In the genomic region with DNA sequence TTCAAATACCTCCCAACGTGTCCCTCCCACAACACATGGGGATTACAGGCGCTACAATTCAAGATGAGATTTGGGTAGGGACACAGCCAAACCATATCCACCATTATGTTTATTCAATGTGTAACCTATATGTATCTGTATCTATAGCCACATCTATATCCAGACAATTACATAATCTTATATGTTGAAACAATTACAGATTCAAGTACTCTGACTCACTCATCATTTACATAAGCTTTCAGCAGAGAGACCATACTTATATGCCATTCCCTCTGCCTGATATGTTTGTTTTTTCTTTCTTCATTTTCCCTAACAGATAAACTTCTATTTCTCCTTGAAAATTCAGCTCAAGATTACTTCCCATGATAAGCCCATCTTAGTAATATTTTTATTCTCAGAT, we compare ENCODE assay signal across 26 cellular contexts.
"Had no signal": no experiment of that assay in that cellular context is flagged by ENCODE, and none has a peak within 500 bp of the region (broad histone marks: within the 10 kb centered on the region; RNA-seq: fewer than 3 reads in every experiment).

No MANE protein-coding gene starts in this region.

- H3K36me3 Mint-ChIP-seq: naive thymus-derived CD4-positive, alpha-beta T cell; neural progenitor cell; stimulated activated naive B cell treated with anti-CD40 and anti-IgM and Interleukin-4, amounts not matched to agents 10 μg/mL and 1 μg/mL and 100 μg/mL, for 72 hours had no signal

- H3K36me3 ChIP-seq: neural progenitor cell, right lobe of liver, thoracic aorta, upper lobe of right lung, uterus had no signal

- H3K27me3 ChIP-seq: dorsolateral prefrontal cortex, gastrocnemius medialis, neural progenitor cell, right lobe of liver, tibial nerve, upper lobe of right lung, uterus had no signal

- H3K4me3 ChIP-seq: dorsolateral prefrontal cortex, gastrocnemius medialis, lung, neural progenitor cell, right lobe of liver, thoracic aorta, tibial nerve, upper lobe of right lung, uterus had no signal

- H3K9ac ChIP-seq: neural progenitor cell, parathyroid adenoma had no signal

- DNase-seq: dorsolateral prefrontal cortex; effector CD4-positive, alpha-beta T cell; gastrocnemius medialis; head of caudate nucleus; kidney; mesendoderm; midbrain; naive thymus-derived CD4-positive, alpha-beta T cell; right lobe of liver; small intestine; stimulated activated CD4-positive, alpha-beta T cell treated with anti-CD3 and anti-CD28 coated beads, Interleukin-15, amount 100 ng/mL, for 24 hours; stimulated activated CD4-positive, alpha-beta T cell treated with anti-CD3 and anti-CD28 coated beads, Interleukin-2, amount 100 ng/mL, for 48 hours; stimulated activated naive B cell treated with anti-CD40 and anti-IgM and Interleukin-4, amounts not matched to agents 10 μg/mL and 1 μg/mL and 100 μg/mL, for 72 hours; upper lobe of right lung; uterus had no signal

- H3K27ac Mint-ChIP-seq: naive thymus-derived CD4-positive, alpha-beta T cell; nephron; neural progenitor cell; progenitor cell of endocrine pancreas; stimulated activated naive B cell treated with anti-CD40 and anti-IgM and Interleukin-4, amounts not matched to agents 10 μg/mL and 1 μg/mL and 100 μg/mL, for 72 hours; stimulated activated naive CD8-positive, alpha-beta T cell treated with anti-CD3 and anti-CD28 coated beads, Interleukin-15, Interleukin-2, amounts not matched to agents 100 ng/mL and 50 ng/mL, for 24 hours had no signal

- H3K9me3 ChIP-seq: gastrocnemius medialis, right lobe of liver, upper lobe of right lung, uterus had no signal

- H3K4me1 ChIP-seq: gastrocnemius medialis, neural progenitor cell, parathyroid adenoma, right lobe of liver, upper lobe of right lung, uterus had no signal

- H2AFZ ChIP-seq: neural progenitor cell, parathyroid adenoma had no signal

- H3K4me3 Mint-ChIP-seq: naive thymus-derived CD4-positive, alpha-beta T cell; nephron; neural progenitor cell; stimulated activated naive B cell treated with anti-CD40 and anti-IgM and Interleukin-4, amounts not matched to agents 10 μg/mL and 1 μg/mL and 100 μg/mL, for 72 hours; stimulated activated naive CD8-positive, alpha-beta T cell treated with anti-CD3 and anti-CD28 coated beads, Interleukin-15, Interleukin-2, amounts not matched to agents 100 ng/mL and 50 ng/mL, for 24 hours had no signal

- H3K27ac ChIP-seq: dorsolateral prefrontal cortex, epithelial cell of prostate, gastrocnemius medialis, neural progenitor cell, parathyroid adenoma, right lobe of liver, thoracic aorta, tibial nerve, upper lobe of right lung, uterus had no signal

- ATAC-seq: esophagus mucosa; gastrocnemius medialis; left lobe of liver; naive thymus-derived CD4-positive, alpha-beta T cell; right lobe of liver; stimulated activated naive B cell treated with anti-CD40 and anti-IgM and Interleukin-4, amounts not matched to agents 10 μg/mL and 1 μg/mL and 100 μg/mL, for 72 hours; upper lobe of right lung had no signal

- H3K4me1 Mint-ChIP-seq: naive thymus-derived CD4-positive, alpha-beta T cell; nephron; neural progenitor cell; stimulated activated naive B cell treated with anti-CD40 and anti-IgM and Interleukin-4, amounts not matched to agents 10 μg/mL and 1 μg/mL and 100 μg/mL, for 72 hours had no signal

- H3K27me3 Mint-ChIP-seq: progenitor cell of endocrine pancreas; stimulated activated naive B cell treated with anti-CD40 and anti-IgM and Interleukin-4, amounts not matched to agents 10 μg/mL and 1 μg/mL and 100 μg/mL, for 72 hours had no signal

- H3K4me2 ChIP-seq: neural progenitor cell had no signal
